Comparison of ENCODE assay signal across 20 cellular contexts in genomic region chr10:21205328-21205727, GRCh38.
"Had no signal": no experiment of that assay in that cellular context is flagged by ENCODE, and none has a peak within 500 bp of the region (broad histone marks: within the 10 kb centered on the region; RNA-seq: fewer than 3 reads in every experiment).

No MANE protein-coding gene starts in this region.

- H3K9me3 ChIP-seq: SK-N-SH had no signal

- H3K36me3 ChIP-seq: MG63 had no signal

- H3K4me3 ChIP-seq: MG63 had no signal

- H3K9ac ChIP-seq: SK-N-SH had no signal

- DNase-seq: Karpas-422, KG1, MG63, NCI-H1092, NCI-H1105 treated with DMSO at 0.1 percent for 48 hours, NCI-H1417 treated with DMSO at 0.1 percent for 48 hours, NCI-H1694 treated with DMSO at 0.1 percent for 48 hours, NCI-H1930, NCI-H2081, NCI-H2107, NCI-H2227 treated with DMSO at 0.1 percent for 48 hours, NCI-H524 treated with DMSO at 0.1 percent for 48 hours, NCI-H774, SHP77, SK-N-SH, SW 1271 had no signal

- FAIRE-seq: HTR-8/SVneo had no signal

- H3K4me2 ChIP-seq: SK-N-SH had no signal

- ATAC-seq: Panc1 had no signal

- H3K27ac ChIP-seq: HL-60, RWPE1 had no signal
